Comparison of ENCODE assay signal across 18 cellular contexts in genomic region chr14:50839048-50839447, GRCh38. TPM values are rescaled to one million over a fixed set of nuclear protein-coding genes. Genes with fewer than 3 reads are reported as not detected.
DNase-seq lines count a peak whose midpoint lies in the region; ATAC-seq lines count a peak whose summit lies in the region.
"Had no signal": no experiment of that assay in that cellular context is flagged by ENCODE, and none has a peak within 500 bp of the region (broad histone marks: within the 10 kb centered on the region; RNA-seq: fewer than 3 reads in every experiment).

No MANE protein-coding gene starts in this region.

- no peak overlapping the region for H3K27ac ChIP-seq in mesenchymal stem cell (ENCODE audit: low read length, poor library complexity, severe bottlenecking)
- H3K27ac ChIP-seq: breast epithelium, vagina had no signal

- no peak overlapping the region for H3K4me2 ChIP-seq in mesenchymal stem cell (ENCODE audit: low read length, poor library complexity, severe bottlenecking)

- no peak overlapping the region for H3K23ac ChIP-seq in mesenchymal stem cell (ENCODE audit: low read length in 2 of 2)

- peaks cover 0 to 4% of the 10 kb centered on the region in 2 experiments for H3K27me3 ChIP-seq in mesenchymal stem cell (ENCODE audit: control insufficient read depth in 1 of 2, insufficient read depth in 1 of 2, low read length in 2 of 2)
- H3K27me3 ChIP-seq: BE2C, breast epithelium, vagina had no signal

- H3K14ac ChIP-seq in mesenchymal stem cell (ENCODE audit: low read length in 2 of 2): no peak overlapping the region

- H3K4me1 ChIP-seq in mesenchymal stem cell (ENCODE audit: control insufficient read depth, insufficient read depth, low read depth, low read length): peaks cover 5% of the 10 kb centered on the region
- H3K4me1 ChIP-seq: BE2C, breast epithelium, vagina had no signal

- H3K9me3 ChIP-seq in mesenchymal stem cell (ENCODE audit: control insufficient read depth, low read length): no peaks in the 10 kb centered on the region
- H3K9me3 ChIP-seq: BE2C, breast epithelium, vagina had no signal

- H3K4ac ChIP-seq in mesenchymal stem cell (ENCODE audit: low read depth in 1 of 2, low read length in 2 of 2): no peak overlapping the region

- no peaks in the 10 kb centered on the region for H3K36me3 ChIP-seq in mesenchymal stem cell (ENCODE audit: control insufficient read depth in 1 of 2, insufficient read depth in 2 of 2, low read depth in 1 of 2, low read length in 2 of 2)
- H3K36me3 ChIP-seq: BE2C, breast epithelium, vagina had no signal

- H3K4me3 ChIP-seq in mesenchymal stem cell (ENCODE audit: insufficient read depth in 1 of 2, low read depth in 1 of 2, low read length in 2 of 2): no peak overlapping the region
- H3K4me3 ChIP-seq: breast epithelium, vagina had no signal

- no peak overlapping the region for H2BK120ac ChIP-seq in mesenchymal stem cell (ENCODE audit: low read depth, low read length)

- DNase-seq in RPMI7951 (ENCODE audit: low read depth): peak; percentile 28
- peak; percentile 54 for DNase-seq in glomerular visceral epithelial cell (ENCODE audit: extremely low spot score)
- no peak for DNase-seq in effector memory CD8-positive, alpha-beta T cell
- DNase-seq in mesenchymal stem cell: no peak
- DNase-seq: BE2C; head of caudate nucleus; naive thymus-derived CD4-positive, alpha-beta T cell; NCI-H1092 treated with DMSO at 0.1 percent for 48 hours; NCI-H345 had no signal

- H2AK5ac ChIP-seq in mesenchymal stem cell (ENCODE audit: low read length, severe bottlenecking): no peak overlapping the region

- H3K9me3 Mint-ChIP-seq in effector memory CD8-positive, alpha-beta T cell: no peaks in the 10 kb centered on the region

- peaks cover 15 to 17% of the 10 kb centered on the region in 2 donors for H3K4me1 Mint-ChIP-seq in effector memory CD8-positive, alpha-beta T cell (ENCODE audit: low read depth in 2 of 2)

- H3K4me3 Mint-ChIP-seq in effector memory CD8-positive, alpha-beta T cell: no peak overlapping the region
- H3K4me3 Mint-ChIP-seq: activated T-helper 1 cell treated with anti-CD3 and anti-CD28 coated beads, Interleukin-12 subunit alpha, Interleukin-12 subunit beta, Interleukin-2, Interleukin-4 antibody, amounts not matched to agents 30 ng/mL and 10 ng/mL and 1 ng/mL, durations not matched to agents 14 hours and 24 hours and 36 hours; naive thymus-derived CD4-positive, alpha-beta T cell had no signal

- H3K27ac Mint-ChIP-seq in effector memory CD8-positive, alpha-beta T cell: no peak overlapping the region
- H3K27ac Mint-ChIP-seq: activated T-helper 1 cell treated with anti-CD3 and anti-CD28 coated beads, Interleukin-12 subunit alpha, Interleukin-12 subunit beta, Interleukin-2, Interleukin-4 antibody, amounts not matched to agents 30 ng/mL and 10 ng/mL and 1 ng/mL, durations not matched to agents 14 hours and 24 hours and 36 hours; naive thymus-derived CD4-positive, alpha-beta T cell had no signal

- ATAC-seq in GM18498 (IDR thresholded peaks at IDR 0.05; ENCODE audit: unreplicated experiment): peak; percentile 73
- ATAC-seq in GM21786 (IDR thresholded peaks at IDR 0.05; ENCODE audit: unreplicated experiment): peak; percentile 64
- no peak for ATAC-seq in GM21576 (IDR thresholded peaks at IDR 0.05; ENCODE audit: unreplicated experiment)
- no peak for ATAC-seq in effector memory CD8-positive, alpha-beta T cell (replicated peaks)
- ATAC-seq in GM21528 (IDR thresholded peaks at IDR 0.05; ENCODE audit: low FRiP score, unreplicated experiment): no peak
- ATAC-seq: activated CD4-positive, CD25-positive, alpha-beta regulatory T cell treated with anti-CD3 and anti-CD28 coated beads, Interleukin-2, amount 50 U/mL, for 24 hours; naive thymus-derived CD4-positive, alpha-beta T cell had no signal

- H2BK15ac ChIP-seq in mesenchymal stem cell (ENCODE audit: low read depth, poor library complexity, severe bottlenecking): no peak overlapping the region

- no peak overlapping the region for H4K91ac ChIP-seq in mesenchymal stem cell (ENCODE audit: low read length)

- H3K9ac ChIP-seq in mesenchymal stem cell (ENCODE audit: low read length): no peak overlapping the region

- no peak overlapping the region for H2BK12ac ChIP-seq in mesenchymal stem cell (ENCODE audit: low read length in 2 of 2)

- WGBS in mesenchymal stem cell: 20% methylated on average over 1 of the region's 1 CpG

- no peak overlapping the region for H2BK5ac ChIP-seq in mesenchymal stem cell (ENCODE audit: low read depth, low read length, poor library complexity, severe bottlenecking)

- H2AFZ ChIP-seq in mesenchymal stem cell (ENCODE audit: low read depth, low read length): no peak overlapping the region

- H3K36me3 Mint-ChIP-seq in effector memory CD8-positive, alpha-beta T cell (ENCODE audit: insufficient read depth): no peaks in the 10 kb centered on the region

- H3K79me1 ChIP-seq in mesenchymal stem cell (replicated peaks; ENCODE audit: low read length, poor library complexity, severe bottlenecking): no peaks in the 10 kb centered on the region

- H3K27me3 Mint-ChIP-seq in effector memory CD8-positive, alpha-beta T cell: peaks cover 0 to 10% of the 10 kb centered on the region in 2 donors

- H4K8ac ChIP-seq in mesenchymal stem cell (ENCODE audit: low read length): no peak overlapping the region

- no peak overlapping the region for H3K18ac ChIP-seq in mesenchymal stem cell (ENCODE audit: low read depth in 1 of 2, low read length in 2 of 2)

RNA-seq across cellular contexts. Expression of gene NIN, which starts 8.1 kb away (rescaled TPM):
- total RNA-seq in RPMI7951 (2014; rRNA removed; shearing (Covaris generic)): 18.8 and 20.7 TPM in 2 replicates
- 18.3 TPM for polyA plus RNA-seq in mesenchymal stem cell (2013, experiment 1 of 2)
- polyA plus RNA-seq in mesenchymal stem cell (2013, experiment 2 of 2): 17.2 TPM

RNA-seq across cellular contexts. Expression of gene ABHD12B, which starts 32.8 kb away (rescaled TPM):
- total RNA-seq in RPMI7951 (2014; rRNA removed; shearing (Covaris generic)): 0.12 TPM in 1 of 2 replicates, not detected in the other
- polyA plus RNA-seq in mesenchymal stem cell (2013, experiment 1 of 2): not detected
- polyA plus RNA-seq in mesenchymal stem cell (2013, experiment 2 of 2): 0.08 TPM
- total RNA-seq: activated T-helper 1 cell treated with anti-CD3 and anti-CD28 coated beads, Interleukin-12 subunit alpha, Interleukin-12 subunit beta, Interleukin-2, Interleukin-4 antibody, amounts not matched to agents 30 ng/mL and 10 ng/mL and 1 ng/mL, durations not matched to agents 14 hours and 24 hours and 36 hours; breast epithelium; HT-29; vagina had no signal
- polyA plus RNA-seq: naive thymus-derived CD4-positive, alpha-beta T cell had no signal

Comparison
In these comparisons a context has a peak if more than half of its experiments do, and no peak if none do; other contexts are left out.
1. ATAC-seq: peak in GM18498 (single experiment) and GM21786 (single experiment); none in GM21576 (single experiment), effector memory CD8-positive, alpha-beta T cell (single experiment) and GM21528 (single experiment).
2. DNase-seq: peak in RPMI7951 (single experiment) and glomerular visceral epithelial cell (single experiment); none in effector memory CD8-positive, alpha-beta T cell (0 of 3) and mesenchymal stem cell (single experiment).